ENCODE assay signal across 1 cellular context in genomic region chr2:120240901-120241429, GRCh38.
TF ChIP-seq lines count a peak whose summit lies in the region.

No MANE protein-coding gene starts in this region.

TF ChIP-seq in HCT116, 20 proteins besides CTCF, POLR2A, EP300 and RAD21:
- TF ChIP-seq EZH2phosphoT487 (IDR thresholded peaks at IDR 0.05; ENCODE audit: borderline replicate concordance) (no peak), POLR2AphosphoS5 (IDR thresholded peaks at IDR 0.05; ENCODE audit: low read depth, low read length) (no peak), EGR1 (IDR thresholded peaks at IDR 0.05; ENCODE audit: low read depth) (no peak), EZH2 (IDR thresholded peaks at IDR 0.05) (no peak), CEBPB (IDR thresholded peaks at IDR 0.05; ENCODE audit: low read depth) (no peak), TCF7L2 (IDR thresholded peaks at IDR 0.05; ENCODE audit: borderline replicate concordance, extremely low read depth, insufficient read depth, insufficient read length) (no peak), JUND (IDR thresholded peaks at IDR 0.05) (no peak), ELF1 (IDR thresholded peaks at IDR 0.05; ENCODE audit: borderline replicate concordance, low read depth) (no peak), SIN3A (IDR thresholded peaks at IDR 0.05; ENCODE audit: low read depth) (no peak), FOSL1 (IDR thresholded peaks at IDR 0.05; ENCODE audit: low read depth) (no peak), CBX3 (IDR thresholded peaks at IDR 0.05; ENCODE audit: low read depth) (no peak), ZNF274 (IDR thresholded peaks at IDR 0.05; ENCODE audit: low read depth, low read length) (no peak), MAX (IDR thresholded peaks at IDR 0.05) (no peak)
- TF ChIP-seq, protein P1, sequence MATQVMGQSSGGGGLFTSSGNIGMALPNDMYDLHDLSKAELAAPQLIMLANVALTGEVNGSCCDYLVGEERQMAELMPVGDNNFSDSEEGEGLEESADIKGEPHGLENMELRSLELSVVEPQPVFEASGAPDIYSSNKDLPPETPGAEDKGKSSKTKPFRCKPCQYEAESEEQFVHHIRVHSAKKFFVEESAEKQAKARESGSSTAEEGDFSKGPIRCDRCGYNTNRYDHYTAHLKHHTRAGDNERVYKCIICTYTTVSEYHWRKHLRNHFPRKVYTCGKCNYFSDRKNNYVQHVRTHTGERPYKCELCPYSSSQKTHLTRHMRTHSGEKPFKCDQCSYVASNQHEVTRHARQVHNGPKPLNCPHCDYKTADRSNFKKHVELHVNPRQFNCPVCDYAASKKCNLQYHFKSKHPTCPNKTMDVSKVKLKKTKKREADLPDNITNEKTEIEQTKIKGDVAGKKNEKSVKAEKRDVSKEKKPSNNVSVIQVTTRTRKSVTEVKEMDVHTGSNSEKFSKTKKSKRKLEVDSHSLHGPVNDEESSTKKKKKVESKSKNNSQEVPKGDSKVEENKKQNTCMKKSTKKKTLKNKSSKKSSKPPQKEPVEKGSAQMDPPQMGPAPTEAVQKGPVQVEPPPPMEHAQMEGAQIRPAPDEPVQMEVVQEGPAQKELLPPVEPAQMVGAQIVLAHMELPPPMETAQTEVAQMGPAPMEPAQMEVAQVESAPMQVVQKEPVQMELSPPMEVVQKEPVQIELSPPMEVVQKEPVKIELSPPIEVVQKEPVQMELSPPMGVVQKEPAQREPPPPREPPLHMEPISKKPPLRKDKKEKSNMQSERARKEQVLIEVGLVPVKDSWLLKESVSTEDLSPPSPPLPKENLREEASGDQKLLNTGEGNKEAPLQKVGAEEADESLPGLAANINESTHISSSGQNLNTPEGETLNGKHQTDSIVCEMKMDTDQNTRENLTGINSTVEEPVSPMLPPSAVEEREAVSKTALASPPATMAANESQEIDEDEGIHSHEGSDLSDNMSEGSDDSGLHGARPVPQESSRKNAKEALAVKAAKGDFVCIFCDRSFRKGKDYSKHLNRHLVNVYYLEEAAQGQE (IDR thresholded peaks at IDR 0.05; ENCODE audit: low read depth) = no peak
- TF ChIP-seq, protein P2, sequence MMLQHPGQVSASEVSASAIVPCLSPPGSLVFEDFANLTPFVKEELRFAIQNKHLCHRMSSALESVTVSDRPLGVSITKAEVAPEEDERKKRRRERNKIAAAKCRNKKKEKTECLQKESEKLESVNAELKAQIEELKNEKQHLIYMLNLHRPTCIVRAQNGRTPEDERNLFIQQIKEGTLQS (IDR thresholded peaks at IDR 0.05) = no peak
